ENCODE assay signal across 1 cellular context in genomic region chr1:94854458-94855306, GRCh38.
TF ChIP-seq lines count a peak whose summit lies in the region.

No MANE protein-coding gene starts in this region.

TF ChIP-seq in GM12878, 131 proteins besides CTCF, POLR2A, EP300 and RAD21 (continued from another document and continues in another):
- no peak for TF ChIP-seq ZBTB11 (CRISPR knock-in tag; IDR thresholded peaks at IDR 0.05)
- peak; percentile 40; the same call in 1 of the 2 replicates for TF ChIP-seq SMARCA5 (IDR thresholded peaks at IDR 0.05)
- TF ChIP-seq, protein P1, sequence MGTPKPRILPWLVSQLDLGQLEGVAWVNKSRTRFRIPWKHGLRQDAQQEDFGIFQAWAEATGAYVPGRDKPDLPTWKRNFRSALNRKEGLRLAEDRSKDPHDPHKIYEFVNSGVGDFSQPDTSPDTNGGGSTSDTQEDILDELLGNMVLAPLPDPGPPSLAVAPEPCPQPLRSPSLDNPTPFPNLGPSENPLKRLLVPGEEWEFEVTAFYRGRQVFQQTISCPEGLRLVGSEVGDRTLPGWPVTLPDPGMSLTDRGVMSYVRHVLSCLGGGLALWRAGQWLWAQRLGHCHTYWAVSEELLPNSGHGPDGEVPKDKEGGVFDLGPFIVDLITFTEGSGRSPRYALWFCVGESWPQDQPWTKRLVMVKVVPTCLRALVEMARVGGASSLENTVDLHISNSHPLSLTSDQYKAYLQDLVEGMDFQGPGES (IDR thresholded peaks at IDR 0.05) = no peak
- no peak for TF ChIP-seq RCOR1 (conservative IDR thresholded peaks at IDR 0.05; ENCODE audit: low read depth, low read length)
- TF ChIP-seq MTA3 (IDR thresholded peaks at IDR 0.05; ENCODE audit: borderline replicate concordance, low read length) = no peak
- no peak for TF ChIP-seq KLF5 (IDR thresholded peaks at IDR 0.05; ENCODE audit: partially characterized antibody)
- TF ChIP-seq MEF2A (IDR thresholded peaks at IDR 0.05; ENCODE audit: insufficient read depth, low read depth, low read length) = no peak
- TF ChIP-seq, protein P2, sequence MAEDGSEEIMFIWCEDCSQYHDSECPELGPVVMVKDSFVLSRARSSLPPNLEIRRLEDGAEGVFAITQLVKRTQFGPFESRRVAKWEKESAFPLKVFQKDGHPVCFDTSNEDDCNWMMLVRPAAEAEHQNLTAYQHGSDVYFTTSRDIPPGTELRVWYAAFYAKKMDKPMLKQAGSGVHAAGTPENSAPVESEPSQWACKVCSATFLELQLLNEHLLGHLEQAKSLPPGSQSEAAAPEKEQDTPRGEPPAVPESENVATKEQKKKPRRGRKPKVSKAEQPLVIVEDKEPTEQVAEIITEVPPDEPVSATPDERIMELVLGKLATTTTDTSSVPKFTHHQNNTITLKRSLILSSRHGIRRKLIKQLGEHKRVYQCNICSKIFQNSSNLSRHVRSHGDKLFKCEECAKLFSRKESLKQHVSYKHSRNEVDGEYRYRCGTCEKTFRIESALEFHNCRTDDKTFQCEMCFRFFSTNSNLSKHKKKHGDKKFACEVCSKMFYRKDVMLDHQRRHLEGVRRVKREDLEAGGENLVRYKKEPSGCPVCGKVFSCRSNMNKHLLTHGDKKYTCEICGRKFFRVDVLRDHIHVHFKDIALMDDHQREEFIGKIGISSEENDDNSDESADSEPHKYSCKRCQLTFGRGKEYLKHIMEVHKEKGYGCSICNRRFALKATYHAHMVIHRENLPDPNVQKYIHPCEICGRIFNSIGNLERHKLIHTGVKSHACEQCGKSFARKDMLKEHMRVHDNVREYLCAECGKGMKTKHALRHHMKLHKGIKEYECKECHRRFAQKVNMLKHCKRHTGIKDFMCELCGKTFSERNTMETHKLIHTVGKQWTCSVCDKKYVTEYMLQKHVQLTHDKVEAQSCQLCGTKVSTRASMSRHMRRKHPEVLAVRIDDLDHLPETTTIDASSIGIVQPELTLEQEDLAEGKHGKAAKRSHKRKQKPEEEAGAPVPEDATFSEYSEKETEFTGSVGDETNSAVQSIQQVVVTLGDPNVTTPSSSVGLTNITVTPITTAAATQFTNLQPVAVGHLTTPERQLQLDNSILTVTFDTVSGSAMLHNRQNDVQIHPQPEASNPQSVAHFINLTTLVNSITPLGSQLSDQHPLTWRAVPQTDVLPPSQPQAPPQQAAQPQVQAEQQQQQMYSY (CRISPR knock-in tag; IDR thresholded peaks at IDR 0.05) = no peak
- no peak for TF ChIP-seq LARP7 (IDR thresholded peaks at IDR 0.05)
- TF ChIP-seq FOS (IDR thresholded peaks at IDR 0.05; ENCODE audit: borderline replicate concordance, extremely low read depth, insufficient read length) = no peak
- no peak for TF ChIP-seq NFIC (IDR thresholded peaks at IDR 0.05; ENCODE audit: low read depth, low read length)
- TF ChIP-seq IRF5 (IDR thresholded peaks at IDR 0.05; ENCODE audit: borderline replicate concordance) = no peak
- no peak for TF ChIP-seq EGR1 (IDR thresholded peaks at IDR 0.05; ENCODE audit: borderline replicate concordance in 1 of 2, low read depth in 2 of 2, low read length in 2 of 2)
- TF ChIP-seq ATF2 (IDR thresholded peaks at IDR 0.05; ENCODE audit: low read length) = no peak
- TF ChIP-seq EED (IDR thresholded peaks at IDR 0.05; ENCODE audit: low read depth) = 0 out of 2 replicates have a peak, but pooled peaks have one; percentile 19
- no peak for TF ChIP-seq CREB1 (IDR thresholded peaks at IDR 0.05; ENCODE audit: low read depth)
- peak; percentile 63; the same call in 1 of the 2 replicates for TF ChIP-seq YY1 (IDR thresholded peaks at IDR 0.05; ENCODE audit: low read depth, low read length)
- no peak for TF ChIP-seq GATAD2B (conservative IDR thresholded peaks at IDR 0.05; ENCODE audit: low read depth)
- no peak for TF ChIP-seq SREBF1 (IDR thresholded peaks at IDR 0.05; ENCODE audit: low read length)
- TF ChIP-seq SUPT20H (IDR thresholded peaks at IDR 0.05; ENCODE audit: borderline replicate concordance, control insufficient read depth, low read depth, low read length) = no peak
- TF ChIP-seq RELA (IDR thresholded peaks at IDR 0.05; ENCODE audit: borderline replicate concordance, partially characterized antibody) = no peak
- no peak for TF ChIP-seq MEF2B (IDR thresholded peaks at IDR 0.05; ENCODE audit: partially characterized antibody, poor library complexity, severe bottlenecking)
- peak; percentile 73 for TF ChIP-seq RAD51 (IDR thresholded peaks at IDR 0.05)
- no peak for TF ChIP-seq STAT1 (conservative IDR thresholded peaks at IDR 0.05)
- TF ChIP-seq JUND (IDR thresholded peaks at IDR 0.05; ENCODE audit: low read depth, low read length) = no peak
- TF ChIP-seq FOXM1 (IDR thresholded peaks at IDR 0.05; ENCODE audit: low read depth, low read length) = no peak
- TF ChIP-seq ZNF687 (IDR thresholded peaks at IDR 0.05) = no peak
- TF ChIP-seq SP1 (IDR thresholded peaks at IDR 0.05; ENCODE audit: low read depth, low read length) = no peak
- TF ChIP-seq MYB (IDR thresholded peaks at IDR 0.05; ENCODE audit: borderline replicate concordance, low read depth, low read length) = no peak
- no peak for TF ChIP-seq ESRRA (IDR thresholded peaks at IDR 0.05; ENCODE audit: low read length)
- TF ChIP-seq TBL1XR1 (IDR thresholded peaks at IDR 0.05; ENCODE audit: low read depth, low read length) = no peak
- TF ChIP-seq CEBPB (IDR thresholded peaks at IDR 0.05; ENCODE audit: borderline replicate concordance in 1 of 2, low read depth in 2 of 2, low read length in 2 of 2) = no peak
- TF ChIP-seq SMAD5 (IDR thresholded peaks at IDR 0.05; ENCODE audit: low read depth) = no peak
- no peak for TF ChIP-seq POLR2AphosphoS5 (IDR thresholded peaks at IDR 0.05; ENCODE audit: low read length)
- TF ChIP-seq ZNF217 (IDR thresholded peaks at IDR 0.05) = no peak
- TF ChIP-seq IRF4 (IDR thresholded peaks at IDR 0.05; ENCODE audit: low read depth, low read length) = no peak
- TF ChIP-seq ZNF622 (IDR thresholded peaks at IDR 0.05) = no peak
- no peak for TF ChIP-seq POU2F2 (IDR thresholded peaks at IDR 0.05; ENCODE audit: borderline replicate concordance, low read depth, low read length)
- TF ChIP-seq PAX8 (IDR thresholded peaks at IDR 0.05) = no peak
- TF ChIP-seq BMI1 (IDR thresholded peaks at IDR 0.05; ENCODE audit: borderline replicate concordance) = no peak
- no peak for TF ChIP-seq HCFC1 (IDR thresholded peaks at IDR 0.05; ENCODE audit: low read length)
- TF ChIP-seq CHD1 (IDR thresholded peaks at IDR 0.05; ENCODE audit: low read depth, low read length) = no peak
- TF ChIP-seq RBBP5 (conservative IDR thresholded peaks at IDR 0.05) = no peak
- TF ChIP-seq, protein P3, sequence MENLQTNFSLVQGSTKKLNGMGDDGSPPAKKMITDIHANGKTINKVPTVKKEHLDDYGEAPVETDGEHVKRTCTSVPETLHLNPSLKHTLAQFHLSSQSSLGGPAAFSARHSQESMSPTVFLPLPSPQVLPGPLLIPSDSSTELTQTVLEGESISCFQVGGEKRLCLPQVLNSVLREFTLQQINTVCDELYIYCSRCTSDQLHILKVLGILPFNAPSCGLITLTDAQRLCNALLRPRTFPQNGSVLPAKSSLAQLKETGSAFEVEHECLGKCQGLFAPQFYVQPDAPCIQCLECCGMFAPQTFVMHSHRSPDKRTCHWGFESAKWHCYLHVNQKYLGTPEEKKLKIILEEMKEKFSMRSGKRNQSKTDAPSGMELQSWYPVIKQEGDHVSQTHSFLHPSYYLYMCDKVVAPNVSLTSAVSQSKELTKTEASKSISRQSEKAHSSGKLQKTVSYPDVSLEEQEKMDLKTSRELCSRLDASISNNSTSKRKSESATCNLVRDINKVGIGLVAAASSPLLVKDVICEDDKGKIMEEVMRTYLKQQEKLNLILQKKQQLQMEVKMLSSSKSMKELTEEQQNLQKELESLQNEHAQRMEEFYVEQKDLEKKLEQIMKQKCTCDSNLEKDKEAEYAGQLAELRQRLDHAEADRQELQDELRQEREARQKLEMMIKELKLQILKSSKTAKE (IDR thresholded peaks at IDR 0.05; ENCODE audit: low read depth, poor library complexity, severe bottlenecking) = no peak
- no peak for TF ChIP-seq SREBF2 (IDR thresholded peaks at IDR 0.05; ENCODE audit: low read length)
- no peak for TF ChIP-seq HDGF (IDR thresholded peaks at IDR 0.05)
